Comparison of ENCODE assay signal across 1 cellular context in genomic region chr14:73136387-73137221, GRCh38.
TF ChIP-seq lines count a peak whose summit lies in the region.

TSS of gene PSEN1 (plus strand) at chr14:73136507. CDS start at chr14:73148020, 11,513 bp downstream.

TF ChIP-seq in HepG2, 621 proteins besides CTCF, POLR2A, EP300 and RAD21 (continued from another document and continues in another):
- TF ChIP-seq, protein P1, sequence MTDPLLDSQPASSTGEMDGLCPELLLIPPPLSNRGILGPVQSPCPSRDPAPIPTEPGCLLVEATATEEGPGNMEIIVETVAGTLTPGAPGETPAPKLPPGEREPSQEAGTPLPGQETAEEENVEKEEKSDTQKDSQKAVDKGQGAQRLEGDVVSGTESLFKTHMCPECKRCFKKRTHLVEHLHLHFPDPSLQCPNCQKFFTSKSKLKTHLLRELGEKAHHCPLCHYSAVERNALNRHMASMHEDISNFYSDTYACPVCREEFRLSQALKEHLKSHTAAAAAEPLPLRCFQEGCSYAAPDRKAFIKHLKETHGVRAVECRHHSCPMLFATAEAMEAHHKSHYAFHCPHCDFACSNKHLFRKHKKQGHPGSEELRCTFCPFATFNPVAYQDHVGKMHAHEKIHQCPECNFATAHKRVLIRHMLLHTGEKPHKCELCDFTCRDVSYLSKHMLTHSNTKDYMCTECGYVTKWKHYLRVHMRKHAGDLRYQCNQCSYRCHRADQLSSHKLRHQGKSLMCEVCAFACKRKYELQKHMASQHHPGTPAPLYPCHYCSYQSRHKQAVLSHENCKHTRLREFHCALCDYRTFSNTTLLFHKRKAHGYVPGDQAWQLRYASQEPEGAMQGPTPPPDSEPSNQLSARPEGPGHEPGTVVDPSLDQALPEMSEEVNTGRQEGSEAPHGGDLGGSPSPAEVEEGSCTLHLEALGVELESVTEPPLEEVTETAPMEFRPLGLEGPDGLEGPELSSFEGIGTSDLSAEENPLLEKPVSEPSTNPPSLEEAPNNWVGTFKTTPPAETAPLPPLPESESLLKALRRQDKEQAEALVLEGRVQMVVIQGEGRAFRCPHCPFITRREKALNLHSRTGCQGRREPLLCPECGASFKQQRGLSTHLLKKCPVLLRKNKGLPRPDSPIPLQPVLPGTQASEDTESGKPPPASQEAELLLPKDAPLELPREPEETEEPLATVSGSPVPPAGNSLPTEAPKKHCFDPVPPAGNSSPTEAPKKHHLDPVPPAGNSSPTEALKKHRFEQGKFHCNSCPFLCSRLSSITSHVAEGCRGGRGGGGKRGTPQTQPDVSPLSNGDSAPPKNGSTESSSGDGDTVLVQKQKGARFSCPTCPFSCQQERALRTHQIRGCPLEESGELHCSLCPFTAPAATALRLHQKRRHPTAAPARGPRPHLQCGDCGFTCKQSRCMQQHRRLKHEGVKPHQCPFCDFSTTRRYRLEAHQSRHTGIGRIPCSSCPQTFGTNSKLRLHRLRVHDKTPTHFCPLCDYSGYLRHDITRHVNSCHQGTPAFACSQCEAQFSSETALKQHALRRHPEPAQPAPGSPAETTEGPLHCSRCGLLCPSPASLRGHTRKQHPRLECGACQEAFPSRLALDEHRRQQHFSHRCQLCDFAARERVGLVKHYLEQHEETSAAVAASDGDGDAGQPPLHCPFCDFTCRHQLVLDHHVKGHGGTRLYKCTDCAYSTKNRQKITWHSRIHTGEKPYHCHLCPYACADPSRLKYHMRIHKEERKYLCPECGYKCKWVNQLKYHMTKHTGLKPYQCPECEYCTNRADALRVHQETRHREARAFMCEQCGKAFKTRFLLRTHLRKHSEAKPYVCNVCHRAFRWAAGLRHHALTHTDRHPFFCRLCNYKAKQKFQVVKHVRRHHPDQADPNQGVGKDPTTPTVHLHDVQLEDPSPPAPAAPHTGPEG (CRISPR knock-in tag; IDR thresholded peaks at IDR 0.05): no peak; the same call in 1 of the 2 replicates
- 0 out of 2 replicates have a peak, but pooled peaks have one; percentile 7 for TF ChIP-seq ZBTB7B (CRISPR knock-in tag; IDR thresholded peaks at IDR 0.05)
- TF ChIP-seq TOE1 (CRISPR knock-in tag; IDR thresholded peaks at IDR 0.05): no peak
- 0 out of 2 replicates have a peak, but pooled peaks have one; percentile 38 for TF ChIP-seq TP53 (CRISPR knock-in tag; conservative IDR thresholded peaks at IDR 0.05)
- peak; percentile 61; the same call in 1 of the 2 replicates for TF ChIP-seq RFXAP (CRISPR knock-in tag; IDR thresholded peaks at IDR 0.05; ENCODE audit: borderline replicate concordance)
- no peak for TF ChIP-seq ZFYVE20 (CRISPR knock-in tag; IDR thresholded peaks at IDR 0.05; ENCODE audit: borderline replicate concordance, low read depth)
- TF ChIP-seq, protein P2, sequence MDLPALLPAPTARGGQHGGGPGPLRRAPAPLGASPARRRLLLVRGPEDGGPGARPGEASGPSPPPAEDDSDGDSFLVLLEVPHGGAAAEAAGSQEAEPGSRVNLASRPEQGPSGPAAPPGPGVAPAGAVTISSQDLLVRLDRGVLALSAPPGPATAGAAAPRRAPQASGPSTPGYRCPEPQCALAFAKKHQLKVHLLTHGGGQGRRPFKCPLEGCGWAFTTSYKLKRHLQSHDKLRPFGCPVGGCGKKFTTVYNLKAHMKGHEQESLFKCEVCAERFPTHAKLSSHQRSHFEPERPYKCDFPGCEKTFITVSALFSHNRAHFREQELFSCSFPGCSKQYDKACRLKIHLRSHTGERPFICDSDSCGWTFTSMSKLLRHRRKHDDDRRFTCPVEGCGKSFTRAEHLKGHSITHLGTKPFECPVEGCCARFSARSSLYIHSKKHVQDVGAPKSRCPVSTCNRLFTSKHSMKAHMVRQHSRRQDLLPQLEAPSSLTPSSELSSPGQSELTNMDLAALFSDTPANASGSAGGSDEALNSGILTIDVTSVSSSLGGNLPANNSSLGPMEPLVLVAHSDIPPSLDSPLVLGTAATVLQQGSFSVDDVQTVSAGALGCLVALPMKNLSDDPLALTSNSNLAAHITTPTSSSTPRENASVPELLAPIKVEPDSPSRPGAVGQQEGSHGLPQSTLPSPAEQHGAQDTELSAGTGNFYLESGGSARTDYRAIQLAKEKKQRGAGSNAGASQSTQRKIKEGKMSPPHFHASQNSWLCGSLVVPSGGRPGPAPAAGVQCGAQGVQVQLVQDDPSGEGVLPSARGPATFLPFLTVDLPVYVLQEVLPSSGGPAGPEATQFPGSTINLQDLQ (CRISPR knock-in tag; IDR thresholded peaks at IDR 0.05): peak; percentile 90
- TF ChIP-seq MED1 (CRISPR knock-in tag; IDR thresholded peaks at IDR 0.05): peak; percentile 11; the same call in 1 of the 2 replicates
- TF ChIP-seq ZNF430 (CRISPR knock-in tag; IDR thresholded peaks at IDR 0.05): 0 out of 2 replicates have a peak, but pooled peaks have one; percentile 63
- peak; percentile 82 for TF ChIP-seq KAT8 (CRISPR knock-in tag; IDR thresholded peaks at IDR 0.05)
- TF ChIP-seq ZNF251 (CRISPR knock-in tag; IDR thresholded peaks at IDR 0.05): no peak
- TF ChIP-seq, protein P3, sequence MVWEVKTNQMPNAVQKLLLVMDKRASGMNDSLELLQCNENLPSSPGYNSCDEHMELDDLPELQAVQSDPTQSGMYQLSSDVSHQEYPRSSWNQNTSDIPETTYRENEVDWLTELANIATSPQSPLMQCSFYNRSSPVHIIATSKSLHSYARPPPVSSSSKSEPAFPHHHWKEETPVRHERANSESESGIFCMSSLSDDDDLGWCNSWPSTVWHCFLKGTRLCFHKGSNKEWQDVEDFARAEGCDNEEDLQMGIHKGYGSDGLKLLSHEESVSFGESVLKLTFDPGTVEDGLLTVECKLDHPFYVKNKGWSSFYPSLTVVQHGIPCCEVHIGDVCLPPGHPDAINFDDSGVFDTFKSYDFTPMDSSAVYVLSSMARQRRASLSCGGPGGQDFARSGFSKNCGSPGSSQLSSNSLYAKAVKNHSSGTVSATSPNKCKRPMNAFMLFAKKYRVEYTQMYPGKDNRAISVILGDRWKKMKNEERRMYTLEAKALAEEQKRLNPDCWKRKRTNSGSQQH (CRISPR knock-in tag; IDR thresholded peaks at IDR 0.05; ENCODE audit: low read depth): 0 out of 2 replicates have a peak, but pooled peaks have one; percentile 17
- no peak for TF ChIP-seq NFATC3 (CRISPR knock-in tag; IDR thresholded peaks at IDR 0.05)
- peak; percentile 35 for TF ChIP-seq ERF (CRISPR knock-in tag; IDR thresholded peaks at IDR 0.05)
- no peak for TF ChIP-seq AHDC1 (CRISPR knock-in tag; IDR thresholded peaks at IDR 0.05; ENCODE audit: borderline replicate concordance)
- TF ChIP-seq ZFP90 (CRISPR knock-in tag; IDR thresholded peaks at IDR 0.05; ENCODE audit: borderline replicate concordance): 0 out of 2 replicates have a peak, but pooled peaks have one; percentile 1
- no peak for TF ChIP-seq ZNF646 (CRISPR knock-in tag; IDR thresholded peaks at IDR 0.05)
- peak; percentile 83 for TF ChIP-seq TAF1 (CRISPR knock-in tag; IDR thresholded peaks at IDR 0.05)
- no peak for TF ChIP-seq ZFP36L2 (CRISPR knock-in tag; IDR thresholded peaks at IDR 0.05)
- TF ChIP-seq ARID4A (CRISPR knock-in tag; IDR thresholded peaks at IDR 0.05; ENCODE audit: borderline replicate concordance): peak; percentile 81
- TF ChIP-seq ZNF44 (CRISPR knock-in tag; IDR thresholded peaks at IDR 0.05): no peak
- no peak for TF ChIP-seq SMC3 (IDR thresholded peaks at IDR 0.05; ENCODE audit: low read length)
